Comparison of ENCODE assay signal across 24 cellular contexts in genomic region chr1:169653873-169654272, GRCh38. TPM values are rescaled to one million over a fixed set of nuclear protein-coding genes. Genes with fewer than 3 reads are reported as not detected.
"Had no signal": no experiment of that assay in that cellular context is flagged by ENCODE, and none has a peak within 500 bp of the region (broad histone marks: within the 10 kb centered on the region; RNA-seq: fewer than 3 reads in every experiment).

No MANE protein-coding gene starts in this region.

- H3K9me3 Mint-ChIP-seq: effector memory CD8-positive, alpha-beta T cell; endodermal cell had no signal

- H3K9me3 ChIP-seq: esophagus squamous epithelium, gastrocnemius medialis, left lung, lower lobe of right lung had no signal

- DNase-seq: dermis blood vessel endothelial cell; effector CD8-positive, alpha-beta T cell; effector memory CD8-positive, alpha-beta T cell; endodermal cell; erythroblast; esophagus squamous epithelium; foreskin fibroblast; foreskin melanocyte; gastrocnemius medialis; heart left ventricle; left cardiac atrium; left lung; left ventricle myocardium superior; lower lobe of right lung; mesenchymal stem cell; midbrain had no signal

- ATAC-seq: effector memory CD8-positive, alpha-beta T cell; esophagus mucosa; gastrocnemius medialis; heart left ventricle; left cardiac atrium; left lung; left ventricle myocardium superior; lower lobe of right lung had no signal

- H3K27me3 ChIP-seq: esophagus squamous epithelium, gastrocnemius medialis, left lung had no signal

- H3K4me3 ChIP-seq: coronary artery, esophagus squamous epithelium, gastrocnemius medialis, heart left ventricle, left lung, lower lobe of right lung had no signal

- H3K27ac ChIP-seq: coronary artery, epithelial cell of prostate, esophagus squamous epithelium, gastrocnemius medialis, heart left ventricle, left lung, lower lobe of right lung had no signal

- H3K27ac Mint-ChIP-seq: endodermal cell had no signal

- H3K4me3 Mint-ChIP-seq: effector memory CD8-positive, alpha-beta T cell; endodermal cell had no signal

- H3K27me3 Mint-ChIP-seq: effector memory CD8-positive, alpha-beta T cell had no signal

- FAIRE-seq: colon, endometrium, islet of Langerhans, keratinocyte had no signal

- H3K36me3 ChIP-seq: esophagus squamous epithelium, gastrocnemius medialis, heart left ventricle, left lung, lower lobe of right lung had no signal

- H3K4me1 ChIP-seq: esophagus squamous epithelium, gastrocnemius medialis, lower lobe of right lung had no signal

RNA-seq across cellular contexts. Expression of gene SELP, which starts 23.9 kb away (rescaled TPM):
- total RNA-seq: endodermal cell, kidney epithelial cell had no signal

RNA-seq across cellular contexts. Expression of gene SELL, which starts 57.5 kb away (rescaled TPM):
- total RNA-seq: kidney epithelial cell had no signal
